In genomic region chr5:136061630-136062381, GRCh38 we compare ENCODE assay signal across 11 cellular contexts. TPM values are rescaled to one million over a fixed set of nuclear protein-coding genes. Genes with fewer than 3 reads are reported as not detected.
"Had no signal": no experiment of that assay in that cellular context is flagged by ENCODE, and none has a peak within 500 bp of the region (broad histone marks: within the 10 kb centered on the region; RNA-seq: fewer than 3 reads in every experiment).

No MANE protein-coding gene starts in this region.

- H3K4me3 ChIP-seq: gastroesophageal sphincter, heart right ventricle, tibial nerve had no signal

- H3K27me3 ChIP-seq: gastroesophageal sphincter, heart right ventricle, tibial nerve had no signal

- DNase-seq: activated B cell treated with CpG ODN at 0.5 μM for 24 hours; activated naive CD8-positive, alpha-beta T cell treated with anti-CD3 and anti-CD28 coated beads, Interleukin-2, amount 10 ng/mL, durations not matched to agents 7 days and 5 days; heart right ventricle; nucleus accumbens; stimulated activated CD4-positive, alpha-beta T cell treated with anti-CD3 and anti-CD28 coated beads, Interleukin-4, amount 100 ng/mL, for 1 hour; stimulated activated naive CD4-positive, alpha-beta T cell had no signal

- H3K27ac ChIP-seq: heart right ventricle, tibial nerve had no signal

- H3K9me3 ChIP-seq: gastroesophageal sphincter, heart right ventricle, tibial nerve had no signal

- ATAC-seq: gastroesophageal sphincter, heart right ventricle had no signal

RNA-seq across cellular contexts. Expression of gene TGFBI, which starts 33.0 kb away (rescaled TPM):
- total RNA-seq: activated CD8-positive, alpha-beta T cell treated with anti-CD3 and anti-CD28 coated beads for 36 hours; activated T-helper 1 cell treated with anti-CD3 and anti-CD28 coated beads, Interleukin-12 subunit alpha, Interleukin-12 subunit beta, Interleukin-2, Interleukin-4 antibody, amounts not matched to agents 30 ng/mL and 10 ng/mL and 1 ng/mL, durations not matched to agents 14 hours and 24 hours and 36 hours; natural killer cell treated with Interleukin-12 subunit alpha and Interleukin-12 subunit beta and Interleukin-15 and Interleukin-18, amount 100 ng/mL, for 72 hours had no signal
